Comparison of ENCODE assay signal across 10 cellular contexts in genomic region chr3:119628816-119629445, GRCh38. TPM values are rescaled to one million over a fixed set of nuclear protein-coding genes. Genes with fewer than 3 reads are reported as not detected.
A peak's percentile ranks its signal among the peaks of the same experiment; 100 is the strongest.
DNase-seq lines count a peak whose midpoint lies in the region; ATAC-seq lines count a peak whose summit lies in the region.
"Had no signal": no experiment of that assay in that cellular context is flagged by ENCODE, and none has a peak within 500 bp of the region (broad histone marks: within the 10 kb centered on the region; RNA-seq: fewer than 3 reads in every experiment).

No MANE protein-coding gene starts in this region.

- H3K9me3 ChIP-seq in thymus (ENCODE audit: control insufficient read depth), result no peaks in the 10 kb centered on the region

- H3K4me1 Mint-ChIP-seq in activated T-cell treated with anti-CD3 and anti-CD28 coated beads, Interleukin-2, amount 50 U/mL, for 72 hours (ENCODE audit: low read depth), result peaks cover 49% of the 10 kb centered on the region
- H3K4me1 Mint-ChIP-seq in effector memory CD8-positive, alpha-beta T cell (ENCODE audit: low read depth in 2 of 2), result peaks cover 6 to 13% of the 10 kb centered on the region in 2 donors

- H3K4me3 Mint-ChIP-seq in activated T-cell treated with anti-CD3 and anti-CD28 coated beads, Interleukin-2, amount 50 U/mL, for 72 hours, result peak overlapping the region; percentile 62 to 83
- H3K4me3 Mint-ChIP-seq in effector memory CD8-positive, alpha-beta T cell, result no peak overlapping the region

- H3K36me3 Mint-ChIP-seq in activated T-cell treated with anti-CD3 and anti-CD28 coated beads, Interleukin-2, amount 50 U/mL, for 72 hours (ENCODE audit: insufficient read depth in 2 of 2), result peaks cover 0 to 1% of the 10 kb centered on the region in 2 donors
- no peaks in the 10 kb centered on the region for H3K36me3 Mint-ChIP-seq in effector memory CD8-positive, alpha-beta T cell (ENCODE audit: insufficient read depth)

- H3K4me1 ChIP-seq in thymus (ENCODE audit: control insufficient read depth, insufficient read depth, low read length), result no peaks in the 10 kb centered on the region

- 92% methylated on average over 1 of the region's 1 CpG for WGBS in thymus

- peaks cover 37% of the 10 kb centered on the region for H3K27me3 Mint-ChIP-seq in activated T-cell treated with anti-CD3 and anti-CD28 coated beads, Interleukin-2, amount 50 U/mL, for 72 hours (ENCODE audit: low read depth)
- H3K27me3 Mint-ChIP-seq in effector memory CD8-positive, alpha-beta T cell, result peaks cover 10 to 52% of the 10 kb centered on the region in 2 donors

- ATAC-seq in activated T-cell treated with anti-CD3 and anti-CD28 coated beads, Interleukin-2, amount 50 U/mL, for 72 hours (replicated peaks in 1 of 2), result peak; percentile 41 to 50
- peak; percentile 27 for ATAC-seq in HG03060 (IDR thresholded peaks at IDR 0.05; ENCODE audit: low read depth, unreplicated experiment)
- peak; percentile 51 for ATAC-seq in effector memory CD8-positive, alpha-beta T cell (replicated peaks)

- H3K4me3 ChIP-seq in thymus (ENCODE audit: low read length), result no peak overlapping the region

- H3K36me3 ChIP-seq in thymus (ENCODE audit: control insufficient read depth, insufficient read depth), result no peaks in the 10 kb centered on the region

- peak overlapping the region; percentile 22 for H3K27ac Mint-ChIP-seq in activated T-cell treated with anti-CD3 and anti-CD28 coated beads, Interleukin-2, amount 50 U/mL, for 72 hours
- H3K27ac Mint-ChIP-seq in effector memory CD8-positive, alpha-beta T cell, result no peak overlapping the region

- peak overlapping the region; percentile 47 for H3K27ac ChIP-seq in thymus (ENCODE audit: low read depth)

- no peaks in the 10 kb centered on the region for H3K9me3 Mint-ChIP-seq in activated T-cell treated with anti-CD3 and anti-CD28 coated beads, Interleukin-2, amount 50 U/mL, for 72 hours
- no peaks in the 10 kb centered on the region for H3K9me3 Mint-ChIP-seq in effector memory CD8-positive, alpha-beta T cell

- no peaks in the 10 kb centered on the region for H3K27me3 ChIP-seq in thymus (ENCODE audit: control insufficient read depth, insufficient read depth)

- DNase-seq in activated T-cell treated with anti-CD3 and anti-CD28 coated beads, Interleukin-2, amount 50 U/mL, for 72 hours, result peak in 1 of 2 donors; percentile 12
- DNase-seq in activated T-cell treated with anti-CD3 and anti-CD28 coated beads, Interleukin-2, amount 50 U/mL, for 48 hours, result no peak
- no peak for DNase-seq in effector memory CD8-positive, alpha-beta T cell
- no peak for DNase-seq in GM19240 (ENCODE audit: insufficient read length, low spot score)
- DNase-seq in NK-92 (lab: John Stamatoyannopoulos, UW; ENCODE audit: unreplicated experiment), result no peak
- DNase-seq in NCI-H774 (lab: John Stamatoyannopoulos, UW), result no peak
- DNase-seq: cerebellar nuclear complex had no signal

RNA-seq across cellular contexts. Expression of gene PLA1A, which starts 31.2 kb away (rescaled TPM):
- 1 to 10 TPM in 1 of 2 donors, under 1 TPM in 1; 0.79 to 1.2 TPM for total RNA-seq in activated T-cell treated with anti-CD3 and anti-CD28 coated beads, Interleukin-2, amount 50 U/mL, for 72 hours
- 3.0 TPM for polyA plus RNA-seq in thymus
- polyA plus RNA-seq: neural cell had no signal

RNA-seq across cellular contexts. Expression of gene POPDC2, which starts 31.5 kb away (rescaled TPM):
- 1 to 10 TPM; 6.6 to 7.2 TPM for total RNA-seq in activated T-cell treated with anti-CD3 and anti-CD28 coated beads, Interleukin-2, amount 50 U/mL, for 72 hours
- polyA plus RNA-seq in thymus, result 8.4 TPM

RNA-seq across cellular contexts. Expression of gene COX17, which starts 48.3 kb away (rescaled TPM):
- total RNA-seq in activated T-cell treated with anti-CD3 and anti-CD28 coated beads, Interleukin-2, amount 50 U/mL, for 72 hours, result 10 to 100 TPM; 58.5 to 63.9 TPM
- polyA plus RNA-seq in thymus, result 171 TPM

RNA-seq across cellular contexts. Expression of gene ADPRH, which starts 49.6 kb away (rescaled TPM):
- total RNA-seq in activated T-cell treated with anti-CD3 and anti-CD28 coated beads, Interleukin-2, amount 50 U/mL, for 72 hours, result 10 to 100 TPM in 1 of 2 donors, 1 to 10 TPM in 1; 6.3 to 13.8 TPM
- 8.2 TPM for polyA plus RNA-seq in thymus

Comparison
In these comparisons a context has a peak if more than half of its experiments do, and no peak if none do; other contexts are left out.
1. H3K4me3 Mint-ChIP-seq: peak in activated T-cell treated with anti-CD3 and anti-CD28 coated beads, Interleukin-2, amount 50 U/mL, for 72 hours (2 of 2); none in effector memory CD8-positive, alpha-beta T cell (0 of 2).
2. Peak in every context shown above with its lines, with median percentiles within 50 percentile points of each other: ATAC-seq.